In genomic region chr17:38464723-38465419, GRCh38 we compare ENCODE assay signal across 7 cellular contexts. TPM values are rescaled to one million over a fixed set of nuclear protein-coding genes. Genes with fewer than 3 reads are reported as not detected.
A peak's percentile ranks its signal among the peaks of the same experiment; 100 is the strongest.
DNase-seq lines count a peak whose midpoint lies in the region; ATAC-seq and TF ChIP-seq lines count a peak whose summit lies in the region.

No MANE protein-coding gene starts in this region.

- peaks cover 24% of the 10 kb centered on the region for H3K36me3 Mint-ChIP-seq in Caco-2 (ENCODE audit: insufficient read depth, unreplicated experiment)

- BruUV-seq in Caco-2 (replicated peaks; lab: Mats Ljungman, UMichigan) = no TSS peak

- intact Hi-C loops in ascending aorta (cut with DNase I) = loop anchor here (1.0 kb wide), 2 partner anchors 11 to 37 kb away; partner anchors contain the start of gene ARHGAP23
- intact Hi-C loops in sciatic nerve (cut with DNase I) = no loop called here
- intact Hi-C loops in Caco-2 (cut with micrococcal nuclease; ENCODE audit: unreplicated experiment) = no loop called here

- no peak overlapping the region for H3K27ac Mint-ChIP-seq in Caco-2 (ENCODE audit: unreplicated experiment)

- ATAC-seq in sciatic nerve (peak; percentile 95), GM19452 (IDR thresholded peaks at IDR 0.05; ENCODE audit: unreplicated experiment) (no peak)

- H3K9me3 ChIP-seq in ascending aorta (no peaks in the 10 kb centered on the region), right atrium auricular region (no peaks in the 10 kb centered on the region), Caco-2 (no peaks in the 10 kb centered on the region)

- H3K27ac ChIP-seq in ascending aorta (peak overlapping the region; percentile 95 to 99), right atrium auricular region (peak overlapping the region; percentile 95 to 99)

- POLR2A ChIA-PET in Caco-2 (lab: Charles Lee) = no interaction called here

- H3K27me3 Mint-ChIP-seq in Caco-2 (ENCODE audit: insufficient read depth, unreplicated experiment) = no peaks in the 10 kb centered on the region

- H3K4me3 ChIP-seq in ascending aorta (peak overlapping the region; percentile 54 to 66), right atrium auricular region (peak overlapping the region; percentile 53 to 55), Caco-2 (ENCODE audit: low read depth, low read length) (no peak overlapping the region)

- H3K4me1 ChIP-seq in ascending aorta (peaks cover 20 to 47% of the 10 kb centered on the region in 2 donors), right atrium auricular region (peaks cover 0 to 80% of the 10 kb centered on the region in 2 donors), Caco-2 (no peaks in the 10 kb centered on the region)

- H3K9me3 Mint-ChIP-seq in Caco-2 (ENCODE audit: unreplicated experiment) = no peaks in the 10 kb centered on the region

- TF ChIP-seq CTCF in ascending aorta (IDR thresholded peaks at IDR 0.05) (no peak), right atrium auricular region (IDR thresholded peaks at IDR 0.05) (no peak), Caco-2 (IDR thresholded peaks at IDR 0.05; ENCODE audit: insufficient read depth in 1 of 2, low read depth in 1 of 2, low read length in 1 of 2, severe bottlenecking in 1 of 2, unreplicated experiment in 1 of 2) (no peak)

- DNase-seq in HT-29 (ENCODE audit: low spot score) = peak; percentile 98
- DNase-seq in ascending aorta (ENCODE audit: low spot score in 2 of 2) = peak; percentile 67 to 96
- DNase-seq in right atrium auricular region (ENCODE audit: low spot score) = peak; percentile 93
- DNase-seq in sciatic nerve (ENCODE audit: low spot score) = peak; percentile 93
- no peak for DNase-seq in Caco-2
- DNase-seq in T-helper 1 cell = no peak

- peaks cover 37 to 54% of the 10 kb centered on the region in 2 donors for H3K36me3 ChIP-seq in ascending aorta
- H3K36me3 ChIP-seq in right atrium auricular region = peaks cover 72% of the 10 kb centered on the region
- no peaks in the 10 kb centered on the region; the same call in 1 of the 2 replicates for H3K36me3 ChIP-seq in Caco-2 (ENCODE audit: control insufficient read depth, insufficient read depth, low read length)

- no peak overlapping the region for H3K4me3 Mint-ChIP-seq in Caco-2 (ENCODE audit: unreplicated experiment)

- CTCF ChIA-PET in Caco-2 (lab: Charles Lee) = interaction anchor here (0.5 kb wide), 1 partner anchor 36 kb away, joined by 5 read pairs; no protein-coding TSS in a partner anchor

- H3K27me3 ChIP-seq in ascending aorta (no peaks in the 10 kb centered on the region), right atrium auricular region (no peaks in the 10 kb centered on the region), Caco-2 (replicated peaks; ENCODE audit: control insufficient read depth, insufficient read depth, low read length) (no peaks in the 10 kb centered on the region)

- H3K4me1 Mint-ChIP-seq in Caco-2 (ENCODE audit: low read depth, unreplicated experiment) = peaks cover 7% of the 10 kb centered on the region

RNA-seq across cellular contexts. Expression of gene ARHGAP23, which starts 36.6 kb away (rescaled TPM):
- total RNA-seq in HT-29 (2014; rRNA removed; shearing (Covaris generic)) = 326 and 391 TPM in 2 replicates
- total RNA-seq in ascending aorta (89.0 TPM), right atrium auricular region (10 to 100 TPM; 59.9 to 95.6 TPM), sciatic nerve (154 TPM), Caco-2 (2022) (69.7 and 83.5 TPM in 2 replicates)

Comparison
In these comparisons a context has a peak if more than half of its experiments do, and no peak if none do; other contexts are left out.
1. DNase-seq: peak in HT-29 (single experiment), ascending aorta (2 of 2), right atrium auricular region (single experiment) and sciatic nerve (single experiment); none in Caco-2 (0 of 2) and T-helper 1 cell (0 of 5).